8 cellular contexts compared by ENCODE assay signal in the genomic region with DNA sequence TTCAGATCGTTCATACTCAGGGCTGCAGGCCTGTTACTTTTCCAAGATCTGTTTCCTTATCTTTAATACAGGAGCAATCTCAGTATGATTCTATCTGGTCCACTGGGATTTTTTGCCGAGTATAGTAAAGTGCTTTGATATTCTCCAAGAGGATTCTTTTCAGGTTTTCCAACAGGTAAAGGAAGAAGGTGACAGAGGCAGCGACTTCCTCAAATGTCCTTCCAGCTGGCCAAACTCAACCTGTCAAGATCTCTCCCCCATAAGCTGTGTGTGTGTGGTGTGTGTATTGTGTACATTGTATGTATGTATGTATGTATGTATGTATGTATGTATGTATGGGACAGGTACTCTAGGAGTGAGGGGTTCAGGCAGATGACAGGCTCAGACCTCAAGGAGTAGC. TPM values are rescaled to one million over a fixed set of nuclear protein-coding genes. Genes with fewer than 3 reads are reported as not detected.
DNase-seq lines count a peak whose midpoint lies in the region; ATAC-seq and TF ChIP-seq lines count a peak whose summit lies in the region.

No MANE protein-coding gene starts in this region.

- H3K23ac ChIP-seq in mesenchymal stem cell (ENCODE audit: low read length in 2 of 2), result no peak overlapping the region

- no peak overlapping the region for H3K4ac ChIP-seq in mesenchymal stem cell (ENCODE audit: low read depth in 1 of 2, low read length in 2 of 2)

- no peak overlapping the region for H2AFZ ChIP-seq in mesenchymal stem cell (ENCODE audit: low read depth, low read length)

- H3K27me3 Mint-ChIP-seq in MCF 10A (ENCODE audit: insufficient read depth, unreplicated experiment), result no peaks in the 10 kb centered on the region

- peak overlapping the region; percentile 94 for H3K27ac Mint-ChIP-seq in MCF 10A (ENCODE audit: low read depth, unreplicated experiment)

- no TSS peak for BruUV-seq in MCF 10A (replicated peaks; lab: Mats Ljungman, UMichigan)

- intact Hi-C loops in left ventricle myocardium inferior (cut with micrococcal nuclease), result no loop called here
- intact Hi-C loops in left ventricle myocardium superior (cut with micrococcal nuclease), result loop anchor here (10.0 kb wide), 1 partner anchor 47 kb away; a partner anchor contains a TSS
- intact Hi-C loops in MCF 10A (cut with micrococcal nuclease), result no loop called here
- intact Hi-C loops in vagina (cut with DNase I), result no loop called here
- intact Hi-C loops in sciatic nerve (cut with DNase I), result no loop called here

- no peak overlapping the region for H2BK15ac ChIP-seq in mesenchymal stem cell (ENCODE audit: low read depth, poor library complexity, severe bottlenecking)

- H4K91ac ChIP-seq in mesenchymal stem cell (ENCODE audit: low read length), result no peak overlapping the region

- no peaks in the 10 kb centered on the region for H3K27me3 ChIP-seq in left ventricle myocardium inferior (ENCODE audit: low read depth)
- no peaks in the 10 kb centered on the region for H3K27me3 ChIP-seq in mesenchymal stem cell (ENCODE audit: control insufficient read depth in 1 of 2, insufficient read depth in 1 of 2, low read length in 2 of 2)
- no peaks in the 10 kb centered on the region for H3K27me3 ChIP-seq in vagina

- peak overlapping the region; percentile 97 for H3K4me3 Mint-ChIP-seq in MCF 10A (ENCODE audit: unreplicated experiment)

- peak overlapping the region; percentile 89 for H3K4me3 ChIP-seq in left ventricle myocardium inferior
- H3K4me3 ChIP-seq in mesenchymal stem cell (ENCODE audit: insufficient read depth in 1 of 2, low read depth in 1 of 2, low read length in 2 of 2), result peak overlapping the region in 1 of 2 experiments; percentile 95
- H3K4me3 ChIP-seq in vagina, result peak overlapping the region; percentile 59 to 61

- no peak overlapping the region for H3K14ac ChIP-seq in mesenchymal stem cell (ENCODE audit: low read length in 2 of 2)

- POLR2A ChIA-PET in MCF 10A (lab: Yijun Ruan, JAX), result interaction anchor here (0.5 to 11.7 kb wide), 21 partner anchors 7 to 1395 kb away, joined by 3 to 272 read pairs (median 6); a partner anchor contains a TSS

- H3K4me1 ChIP-seq in left ventricle myocardium inferior (peaks cover 26% of the 10 kb centered on the region), mesenchymal stem cell (ENCODE audit: control insufficient read depth, insufficient read depth, low read depth, low read length) (peaks cover 8% of the 10 kb centered on the region), vagina (peaks cover 39% of the 10 kb centered on the region)

- H3K27ac ChIP-seq in left ventricle myocardium inferior (replicated peaks) (peak overlapping the region; percentile 94), mesenchymal stem cell (ENCODE audit: low read length, poor library complexity, severe bottlenecking) (no peak overlapping the region), vagina (peak overlapping the region; percentile 86)

- H3K36me3 Mint-ChIP-seq in MCF 10A (ENCODE audit: insufficient read depth, unreplicated experiment), result peaks cover 11% of the 10 kb centered on the region

- CTCF ChIA-PET in MCF 10A (lab: Yijun Ruan, JAX), result interaction anchor here (0.8 to 4.7 kb wide), 3 partner anchors 18 to 39 kb away, joined by 3 to 30 read pairs (median 3); no protein-coding TSS in a partner anchor

- H4K8ac ChIP-seq in mesenchymal stem cell (ENCODE audit: low read length), result no peak overlapping the region

- H2BK12ac ChIP-seq in mesenchymal stem cell (ENCODE audit: low read length in 2 of 2), result no peak overlapping the region

- WGBS in mesenchymal stem cell, result 63% methylated on average over 3 of the region's 3 CpGs

- H2BK5ac ChIP-seq in mesenchymal stem cell (ENCODE audit: low read depth, low read length, poor library complexity, severe bottlenecking), result no peak overlapping the region

- H2BK120ac ChIP-seq in mesenchymal stem cell (ENCODE audit: low read depth, low read length), result no peak overlapping the region

- peak overlapping the region in 1 of 2 experiments; percentile 46 for H3K18ac ChIP-seq in mesenchymal stem cell (ENCODE audit: low read depth in 1 of 2, low read length in 2 of 2)

- no peak for TF ChIP-seq POLR2A in vagina (IDR thresholded peaks at IDR 0.05)

- H3K36me3 ChIP-seq in left ventricle myocardium inferior, result peaks cover 10% of the 10 kb centered on the region
- H3K36me3 ChIP-seq in mesenchymal stem cell (ENCODE audit: control insufficient read depth in 1 of 2, insufficient read depth in 2 of 2, low read depth in 1 of 2, low read length in 2 of 2), result peaks cover 7 to 16% of the 10 kb centered on the region in 2 experiments
- no peaks in the 10 kb centered on the region for H3K36me3 ChIP-seq in vagina

- no peaks in the 10 kb centered on the region for H3K9me3 ChIP-seq in left ventricle myocardium inferior (replicated peaks)
- H3K9me3 ChIP-seq in mesenchymal stem cell (ENCODE audit: control insufficient read depth, low read length), result no peaks in the 10 kb centered on the region
- H3K9me3 ChIP-seq in vagina, result no peaks in the 10 kb centered on the region

- peaks cover 4% of the 10 kb centered on the region for H3K79me1 ChIP-seq in mesenchymal stem cell (replicated peaks; ENCODE audit: low read length, poor library complexity, severe bottlenecking)

- H3K4me2 ChIP-seq in mesenchymal stem cell (ENCODE audit: low read length, poor library complexity, severe bottlenecking), result peak overlapping the region; percentile 74

- DNase-seq in left ventricle myocardium inferior, result no peak
- no peak for DNase-seq in left ventricle myocardium superior
- no peak for DNase-seq in MCF 10A (ENCODE audit: unreplicated experiment)
- no peak for DNase-seq in mesenchymal stem cell
- no peak for DNase-seq in vagina (ENCODE audit: extremely low spot score in 2 of 2)
- no peak for DNase-seq in DMS79 (lab: John Stamatoyannopoulos, UW)
- no peak for DNase-seq in NCI-H1436 (lab: John Stamatoyannopoulos, UW)
- DNase-seq in sciatic nerve (ENCODE audit: low spot score), result no peak

- no peak for TF ChIP-seq CTCF in left ventricle myocardium inferior (IDR thresholded peaks at IDR 0.05; ENCODE audit: borderline replicate concordance)
- TF ChIP-seq CTCF in MCF 10A (IDR thresholded peaks at IDR 0.05; ENCODE audit: unreplicated experiment), result no peak
- TF ChIP-seq CTCF in vagina (IDR thresholded peaks at IDR 0.05), result no peak

- no peaks in the 10 kb centered on the region for H3K9me3 Mint-ChIP-seq in MCF 10A (ENCODE audit: unreplicated experiment)

- peaks cover 12% of the 10 kb centered on the region for H3K4me1 Mint-ChIP-seq in MCF 10A (ENCODE audit: insufficient read depth, unreplicated experiment)

- ATAC-seq in left ventricle myocardium superior (no peak), sciatic nerve (no peak)

- H2AK5ac ChIP-seq in mesenchymal stem cell (ENCODE audit: low read length, severe bottlenecking), result no peak overlapping the region

- H3K9ac ChIP-seq in mesenchymal stem cell (ENCODE audit: low read length), result peak overlapping the region; percentile 91

RNA-seq across cellular contexts. Expression of a gene that starts 1.1 kb away (rescaled TPM):
- total RNA-seq in left ventricle myocardium inferior (45.4 TPM), left ventricle myocardium superior (43.2 TPM), MCF 10A (2022) (108 and 142 TPM in 2 replicates), vagina (80.3 TPM), sciatic nerve (96.3 TPM)
- polyA plus RNA-seq in mesenchymal stem cell (2013, experiment 1 of 2), result 163 TPM
- polyA plus RNA-seq in mesenchymal stem cell (2013, experiment 2 of 2), result 181 TPM

RNA-seq across cellular contexts. Expression of a gene that starts 30.0 kb away (rescaled TPM):
- 255 TPM for total RNA-seq in left ventricle myocardium inferior
- total RNA-seq in left ventricle myocardium superior, result 311 TPM
- total RNA-seq in MCF 10A (2022), result 207 and 242 TPM in 2 replicates
- polyA plus RNA-seq in mesenchymal stem cell (2013, experiment 1 of 2), result 543 TPM
- polyA plus RNA-seq in mesenchymal stem cell (2013, experiment 2 of 2), result 562 TPM
- total RNA-seq in vagina, result 239 TPM
- 330 TPM for total RNA-seq in sciatic nerve

RNA-seq across cellular contexts. Expression of a gene that starts 32.2 kb away (rescaled TPM):
- total RNA-seq in left ventricle myocardium inferior (34.5 TPM), left ventricle myocardium superior (29.5 TPM), MCF 10A (2022) (76.4 and 84.6 TPM in 2 replicates), vagina (57.9 TPM), sciatic nerve (66.8 TPM)
- 45.8 TPM for polyA plus RNA-seq in mesenchymal stem cell (2013, experiment 1 of 2)
- polyA plus RNA-seq in mesenchymal stem cell (2013, experiment 2 of 2), result 43.1 TPM

RNA-seq across cellular contexts. Expression of a gene that starts 51.6 kb away (rescaled TPM):
- total RNA-seq in left ventricle myocardium inferior (24.4 TPM), left ventricle myocardium superior (24.7 TPM), MCF 10A (2022) (12.4 and 14.8 TPM in 2 replicates), vagina (3.2 TPM), sciatic nerve (4.5 TPM)
- 4.6 TPM for polyA plus RNA-seq in mesenchymal stem cell (2013, experiment 1 of 2)
- 5.7 TPM for polyA plus RNA-seq in mesenchymal stem cell (2013, experiment 2 of 2)

RNA-seq across cellular contexts. Expression of a gene that starts 51.8 kb away (rescaled TPM):
- total RNA-seq in left ventricle myocardium inferior, result 0.22 TPM
- 0.30 TPM for total RNA-seq in left ventricle myocardium superior
- total RNA-seq in MCF 10A (2022), result 9.4 and 9.5 TPM in 2 replicates
- polyA plus RNA-seq in mesenchymal stem cell (2013, experiment 1 of 2), result 1.6 TPM
- 1.9 TPM for polyA plus RNA-seq in mesenchymal stem cell (2013, experiment 2 of 2)
- total RNA-seq in vagina, result not detected
- 1.1 TPM for total RNA-seq in sciatic nerve
